ENCODE assay signal across 3 cellular contexts in the genomic region with DNA sequence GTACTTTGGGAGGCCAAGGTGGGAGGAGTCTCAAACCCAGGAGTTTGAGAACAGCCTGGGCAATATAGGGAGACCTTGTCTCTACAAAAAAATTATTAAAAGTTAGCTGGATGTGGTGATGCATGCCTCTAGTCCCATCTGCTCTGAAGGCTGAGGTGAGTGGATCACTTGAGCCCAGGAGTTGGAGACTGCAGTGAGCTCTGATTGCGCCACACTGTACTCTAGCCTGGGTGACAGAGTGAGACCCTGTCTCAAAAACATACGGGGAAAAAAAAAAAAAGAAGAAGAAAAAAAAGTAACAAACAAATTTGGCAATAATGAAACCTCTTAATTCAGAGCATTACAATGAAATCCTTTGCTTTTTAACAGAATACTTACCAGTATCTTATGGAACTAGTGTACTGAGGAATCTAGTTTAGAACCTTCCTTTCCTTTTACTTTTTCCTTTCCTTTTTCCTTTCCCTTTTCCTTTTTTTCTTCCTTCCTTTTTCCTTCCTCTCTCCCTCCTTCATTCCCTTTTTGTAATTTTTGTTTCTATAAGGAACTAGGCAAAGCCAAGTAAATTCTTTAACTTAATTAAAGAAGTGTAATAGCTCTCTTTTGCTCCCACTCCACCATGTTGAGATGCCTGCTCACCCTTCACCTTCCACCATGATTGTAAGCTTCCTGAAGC.
A peak's percentile ranks its signal among the peaks of the same experiment; 100 is the strongest.
TF ChIP-seq lines count a peak whose summit lies in the region.

No MANE protein-coding gene starts in this region.

TF ChIP-seq in HepG2, 621 proteins besides CTCF, POLR2A, EP300 and RAD21:
- no peak for TF ChIP-seq NFKBIZ (CRISPR knock-in tag; IDR thresholded peaks at IDR 0.05)
- TF ChIP-seq CEBPG (CRISPR knock-in tag; IDR thresholded peaks at IDR 0.05), result 0 out of 2 replicates have a peak, but pooled peaks have one; percentile 17
- TF ChIP-seq CEBPB (IDR thresholded peaks at IDR 0.05; ENCODE audit: borderline replicate concordance, low read depth, low read length), result peak; percentile 62

TF ChIP-seq in HEK293, 187 proteins besides CTCF, POLR2A, EP300 and RAD21:
- TF ChIP-seq PRDM1 (tag by site-specific recombination; IDR thresholded peaks at IDR 0.05) (peak; percentile 93), ZNF16 (tag by site-specific recombination; IDR thresholded peaks at IDR 0.05; ENCODE audit: low read depth) (no peak)

TF ChIP-seq in K562, 482 proteins besides CTCF, POLR2A, EP300 and RAD21:
- TF ChIP-seq CEBPB (tag; IDR thresholded peaks at IDR 0.05), result 0 out of 2 replicates have a peak, but pooled peaks have one; percentile 9
- no peak for TF ChIP-seq SOX6 (IDR thresholded peaks at IDR 0.05)
TF ChIP-seq in K562: peak in this region for 1.
